8 cellular contexts compared by ENCODE assay signal in genomic region chr3:73848173-73848751, GRCh38.
A peak's percentile ranks its signal among the peaks of the same experiment; 100 is the strongest.
DNase-seq lines count a peak whose midpoint lies in the region; ATAC-seq and TF ChIP-seq lines count a peak whose summit lies in the region.

No MANE protein-coding gene starts in this region.

- no peaks in the 10 kb centered on the region for H4K20me1 ChIP-seq in Karpas-422 (ENCODE audit: insufficient read depth, low read depth, low read length)

- H3K36me3 ChIP-seq in Karpas-422 (ENCODE audit: insufficient read depth, low read length), result no peaks in the 10 kb centered on the region
- no peaks in the 10 kb centered on the region for H3K36me3 ChIP-seq in vagina

- no peak overlapping the region for H3K9ac ChIP-seq in Karpas-422 (ENCODE audit: low read length)

- no peak overlapping the region for H3K27ac Mint-ChIP-seq in WTC11

- TF ChIP-seq CTCF in AG10803 (conservative IDR thresholded peaks at IDR 0.05; ENCODE audit: low read length) (peak; percentile 87), WTC11 (IDR thresholded peaks at IDR 0.05) (peak; percentile 45; the same call in 1 of the 2 replicates), vagina (IDR thresholded peaks at IDR 0.05) (peak; percentile 30 to 44 (median 36))

- H3K36me3 Mint-ChIP-seq in WTC11, result no peaks in the 10 kb centered on the region

- H3K9me3 Mint-ChIP-seq in WTC11, result peaks cover 3% of the 10 kb centered on the region

- POLR2A ChIA-PET in WTC11 (lab: Charles Lee), result interaction anchor here (0.5 kb wide), 1 partner anchor 94 kb away, joined by 4 read pairs; no protein-coding TSS in a partner anchor

- intact Hi-C loops in vagina (cut with DNase I), result no loop called here

- no peak for TF ChIP-seq POLR2A in vagina (IDR thresholded peaks at IDR 0.05)

- H3K27ac ChIP-seq in Karpas-422 (ENCODE audit: low read length), result no peak overlapping the region
- H3K27ac ChIP-seq in vagina, result no peak overlapping the region

- H3K9me2 ChIP-seq in Karpas-422 (replicated peaks; ENCODE audit: insufficient read depth, low read length), result no peaks in the 10 kb centered on the region

- no peak overlapping the region for H2AFZ ChIP-seq in Karpas-422 (ENCODE audit: low read length)

- CTCF ChIA-PET in WTC11 (lab: Charles Lee), result interaction anchor here (0.9 to 3.7 kb wide), 6 partner anchors 8 to 340 kb away, joined by 3 to 29 read pairs (median 4); partner anchors contain the start of gene PDZRN3

- H3K4me1 ChIP-seq in Karpas-422 (ENCODE audit: low read length) (no peaks in the 10 kb centered on the region), vagina (no peaks in the 10 kb centered on the region)

- H3K4me3 Mint-ChIP-seq in WTC11, result no peak overlapping the region

- peaks cover 13% of the 10 kb centered on the region for H3K4me1 Mint-ChIP-seq in WTC11

- ATAC-seq in WTC11 (peak; percentile 74), HG03045 (IDR thresholded peaks at IDR 0.05; ENCODE audit: unreplicated experiment) (no peak)

- no peaks in the 10 kb centered on the region for H3K27me3 Mint-ChIP-seq in WTC11 (ENCODE audit: low read depth)

- no peaks in the 10 kb centered on the region for H3K9me3 ChIP-seq in Karpas-422 (ENCODE audit: low read length)
- no peaks in the 10 kb centered on the region for H3K9me3 ChIP-seq in vagina

- H3K4me3 ChIP-seq in AG10803 (ENCODE audit: low read length) (no peak overlapping the region), Karpas-422 (ENCODE audit: low read length) (no peak overlapping the region), vagina (no peak overlapping the region)

- H3K4me2 ChIP-seq in Karpas-422 (ENCODE audit: low read depth, low read length, poor library complexity, severe bottlenecking), result no peak overlapping the region

- no peaks in the 10 kb centered on the region for H3K79me2 ChIP-seq in Karpas-422 (ENCODE audit: low read length)

- H3K27me3 ChIP-seq in Karpas-422 (ENCODE audit: low read length) (no peaks in the 10 kb centered on the region), vagina (no peaks in the 10 kb centered on the region)

- DNase-seq in AG10803 (ENCODE audit: low read depth), result peak; percentile 50
- DNase-seq in Karpas-422, result peak; percentile 72
- DNase-seq in WTC11 (ENCODE audit: low spot score), result no peak
- peak; percentile 60 for DNase-seq in inferior parietal cortex (ENCODE audit: extremely low spot score)
- DNase-seq in vagina (ENCODE audit: extremely low spot score in 2 of 2), result no peak
- DNase-seq in activated CD4-positive, alpha-beta T cell treated with anti-CD3 and anti-CD28 coated beads for 4 hours, result no peak
- no peak for DNase-seq in NCI-H187 treated with DMSO at 0.1 percent for 48 hours (lab: John Stamatoyannopoulos, UW)

TF ChIP-seq in WTC11, 78 proteins besides CTCF, POLR2A, EP300 and RAD21:
- TF ChIP-seq GRHL2 (CRISPR knock-in tag; IDR thresholded peaks at IDR 0.05; ENCODE audit: insufficient replicate concordance, severe bottlenecking) (no peak), ATF6 (CRISPR knock-in tag; IDR thresholded peaks at IDR 0.05) (no peak), IRF2 (CRISPR knock-in tag; IDR thresholded peaks at IDR 0.05; ENCODE audit: borderline replicate concordance, low read depth) (no peak), USF1 (CRISPR knock-in tag; IDR thresholded peaks at IDR 0.05) (no peak)

Comparison
In these comparisons a context has a peak if more than half of its experiments do, and no peak if none do; other contexts are left out.
1. DNase-seq: peak in AG10803 (single experiment), Karpas-422 (single experiment) and inferior parietal cortex (single experiment); none in WTC11 (single experiment), vagina (0 of 2), activated CD4-positive, alpha-beta T cell treated with anti-CD3 and anti-CD28 coated beads for 4 hours (0 of 2) and NCI-H187 treated with DMSO at 0.1 percent for 48 hours (single experiment).
2. CTCF ChIP-seq: peak in every context shown above with its lines; median percentile 87 in AG10803; 45 in WTC11; 36 in vagina.